1 cellular context compared by ENCODE assay signal in genomic region chr17:34981538-34982241, GRCh38.
TF ChIP-seq lines count a peak whose summit lies in the region.

No MANE protein-coding gene starts in this region.

TF ChIP-seq in HEK293, 187 proteins besides CTCF, POLR2A, EP300 and RAD21 (continued from another document and continues in another):
- TF ChIP-seq, protein P1, sequence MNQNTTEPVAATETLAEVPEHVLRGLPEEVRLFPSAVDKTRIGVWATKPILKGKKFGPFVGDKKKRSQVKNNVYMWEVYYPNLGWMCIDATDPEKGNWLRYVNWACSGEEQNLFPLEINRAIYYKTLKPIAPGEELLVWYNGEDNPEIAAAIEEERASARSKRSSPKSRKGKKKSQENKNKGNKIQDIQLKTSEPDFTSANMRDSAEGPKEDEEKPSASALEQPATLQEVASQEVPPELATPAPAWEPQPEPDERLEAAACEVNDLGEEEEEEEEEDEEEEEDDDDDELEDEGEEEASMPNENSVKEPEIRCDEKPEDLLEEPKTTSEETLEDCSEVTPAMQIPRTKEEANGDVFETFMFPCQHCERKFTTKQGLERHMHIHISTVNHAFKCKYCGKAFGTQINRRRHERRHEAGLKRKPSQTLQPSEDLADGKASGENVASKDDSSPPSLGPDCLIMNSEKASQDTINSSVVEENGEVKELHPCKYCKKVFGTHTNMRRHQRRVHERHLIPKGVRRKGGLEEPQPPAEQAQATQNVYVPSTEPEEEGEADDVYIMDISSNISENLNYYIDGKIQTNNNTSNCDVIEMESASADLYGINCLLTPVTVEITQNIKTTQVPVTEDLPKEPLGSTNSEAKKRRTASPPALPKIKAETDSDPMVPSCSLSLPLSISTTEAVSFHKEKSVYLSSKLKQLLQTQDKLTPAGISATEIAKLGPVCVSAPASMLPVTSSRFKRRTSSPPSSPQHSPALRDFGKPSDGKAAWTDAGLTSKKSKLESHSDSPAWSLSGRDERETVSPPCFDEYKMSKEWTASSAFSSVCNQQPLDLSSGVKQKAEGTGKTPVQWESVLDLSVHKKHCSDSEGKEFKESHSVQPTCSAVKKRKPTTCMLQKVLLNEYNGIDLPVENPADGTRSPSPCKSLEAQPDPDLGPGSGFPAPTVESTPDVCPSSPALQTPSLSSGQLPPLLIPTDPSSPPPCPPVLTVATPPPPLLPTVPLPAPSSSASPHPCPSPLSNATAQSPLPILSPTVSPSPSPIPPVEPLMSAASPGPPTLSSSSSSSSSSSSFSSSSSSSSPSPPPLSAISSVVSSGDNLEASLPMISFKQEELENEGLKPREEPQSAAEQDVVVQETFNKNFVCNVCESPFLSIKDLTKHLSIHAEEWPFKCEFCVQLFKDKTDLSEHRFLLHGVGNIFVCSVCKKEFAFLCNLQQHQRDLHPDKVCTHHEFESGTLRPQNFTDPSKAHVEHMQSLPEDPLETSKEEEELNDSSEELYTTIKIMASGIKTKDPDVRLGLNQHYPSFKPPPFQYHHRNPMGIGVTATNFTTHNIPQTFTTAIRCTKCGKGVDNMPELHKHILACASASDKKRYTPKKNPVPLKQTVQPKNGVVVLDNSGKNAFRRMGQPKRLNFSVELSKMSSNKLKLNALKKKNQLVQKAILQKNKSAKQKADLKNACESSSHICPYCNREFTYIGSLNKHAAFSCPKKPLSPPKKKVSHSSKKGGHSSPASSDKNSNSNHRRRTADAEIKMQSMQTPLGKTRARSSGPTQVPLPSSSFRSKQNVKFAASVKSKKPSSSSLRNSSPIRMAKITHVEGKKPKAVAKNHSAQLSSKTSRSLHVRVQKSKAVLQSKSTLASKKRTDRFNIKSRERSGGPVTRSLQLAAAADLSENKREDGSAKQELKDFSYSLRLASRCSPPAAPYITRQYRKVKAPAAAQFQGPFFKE (tag by site-specific recombination; IDR thresholded peaks at IDR 0.05; ENCODE audit: borderline replicate concordance), result no peak
- TF ChIP-seq ZNF580 (tag by site-specific recombination; IDR thresholded peaks at IDR 0.05), result peak; percentile 99
- peak; percentile 90 for TF ChIP-seq ZNF423 (tag by site-specific recombination; IDR thresholded peaks at IDR 0.05)
- TF ChIP-seq ZBTB48 (tag by site-specific recombination; IDR thresholded peaks at IDR 0.05), result no peak
- TF ChIP-seq ZNF404 (tag by site-specific recombination; IDR thresholded peaks at IDR 0.05), result no peak
- TF ChIP-seq ZNF596 (tag by site-specific recombination; IDR thresholded peaks at IDR 0.05), result peak; percentile 84
- TF ChIP-seq GFI1B (tag by site-specific recombination; IDR thresholded peaks at IDR 0.05), result peak; percentile 99
- TF ChIP-seq ZNF362 (tag by site-specific recombination; IDR thresholded peaks at IDR 0.05), result peak; percentile 40; the same call in 1 of the 2 replicates
- TF ChIP-seq SETDB1 (IDR thresholded peaks at IDR 0.05; ENCODE audit: insufficient read length, low read length), result no peak
- TF ChIP-seq ZNF768 (tag by site-specific recombination; IDR thresholded peaks at IDR 0.05), result no peak; the same call in 1 of the 2 replicates
- TF ChIP-seq, protein P2, sequence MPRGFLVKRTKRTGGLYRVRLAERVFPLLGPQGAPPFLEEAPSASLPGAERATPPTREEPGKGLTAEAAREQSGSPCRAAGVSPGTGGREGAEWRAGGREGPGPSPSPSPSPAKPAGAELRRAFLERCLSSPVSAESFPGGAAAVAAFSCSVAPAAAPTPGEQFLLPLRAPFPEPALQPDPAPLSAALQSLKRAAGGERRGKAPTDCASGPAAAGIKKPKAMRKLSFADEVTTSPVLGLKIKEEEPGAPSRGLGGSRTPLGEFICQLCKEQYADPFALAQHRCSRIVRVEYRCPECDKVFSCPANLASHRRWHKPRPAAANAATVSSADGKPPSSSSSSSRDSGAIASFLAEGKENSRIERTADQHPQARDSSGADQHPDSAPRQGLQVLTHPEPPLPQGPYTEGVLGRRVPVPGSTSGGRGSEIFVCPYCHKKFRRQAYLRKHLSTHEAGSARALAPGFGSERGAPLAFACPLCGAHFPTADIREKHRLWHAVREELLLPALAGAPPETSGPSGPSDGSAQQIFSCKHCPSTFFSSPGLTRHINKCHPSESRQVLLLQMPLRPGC (tag by site-specific recombination; IDR thresholded peaks at IDR 0.05), result peak; percentile 100
- peak; percentile 90 for TF ChIP-seq ZNF10 (tag by site-specific recombination; IDR thresholded peaks at IDR 0.05)
- no peak for TF ChIP-seq ZNF555 (tag by site-specific recombination; conservative IDR thresholded peaks at IDR 0.05)
- TF ChIP-seq SCRT2 (tag by site-specific recombination; IDR thresholded peaks at IDR 0.05), result peak; percentile 87
- TF ChIP-seq ZNF660 (tag by site-specific recombination; IDR thresholded peaks at IDR 0.05), result peak; percentile 78; the same call in 1 of the 2 replicates
- TF ChIP-seq, protein P3, sequence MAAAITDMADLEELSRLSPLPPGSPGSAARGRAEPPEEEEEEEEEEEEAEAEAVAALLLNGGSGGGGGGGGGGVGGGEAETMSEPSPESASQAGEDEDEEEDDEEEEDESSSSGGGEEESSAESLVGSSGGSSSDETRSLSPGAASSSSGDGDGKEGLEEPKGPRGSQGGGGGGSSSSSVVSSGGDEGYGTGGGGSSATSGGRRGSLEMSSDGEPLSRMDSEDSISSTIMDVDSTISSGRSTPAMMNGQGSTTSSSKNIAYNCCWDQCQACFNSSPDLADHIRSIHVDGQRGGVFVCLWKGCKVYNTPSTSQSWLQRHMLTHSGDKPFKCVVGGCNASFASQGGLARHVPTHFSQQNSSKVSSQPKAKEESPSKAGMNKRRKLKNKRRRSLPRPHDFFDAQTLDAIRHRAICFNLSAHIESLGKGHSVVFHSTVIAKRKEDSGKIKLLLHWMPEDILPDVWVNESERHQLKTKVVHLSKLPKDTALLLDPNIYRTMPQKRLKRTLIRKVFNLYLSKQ (tag by site-specific recombination; IDR thresholded peaks at IDR 0.05; ENCODE audit: borderline replicate concordance), result peak; percentile 68; the same call in 1 of the 2 replicates
- TF ChIP-seq, protein P4, sequence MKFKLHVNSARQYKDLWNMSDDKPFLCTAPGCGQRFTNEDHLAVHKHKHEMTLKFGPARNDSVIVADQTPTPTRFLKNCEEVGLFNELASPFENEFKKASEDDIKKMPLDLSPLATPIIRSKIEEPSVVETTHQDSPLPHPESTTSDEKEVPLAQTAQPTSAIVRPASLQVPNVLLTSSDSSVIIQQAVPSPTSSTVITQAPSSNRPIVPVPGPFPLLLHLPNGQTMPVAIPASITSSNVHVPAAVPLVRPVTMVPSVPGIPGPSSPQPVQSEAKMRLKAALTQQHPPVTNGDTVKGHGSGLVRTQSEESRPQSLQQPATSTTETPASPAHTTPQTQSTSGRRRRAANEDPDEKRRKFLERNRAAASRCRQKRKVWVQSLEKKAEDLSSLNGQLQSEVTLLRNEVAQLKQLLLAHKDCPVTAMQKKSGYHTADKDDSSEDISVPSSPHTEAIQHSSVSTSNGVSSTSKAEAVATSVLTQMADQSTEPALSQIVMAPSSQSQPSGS (tag by site-specific recombination; IDR thresholded peaks at IDR 0.05; ENCODE audit: low read depth), result peak; percentile 97
- peak; percentile 92 for TF ChIP-seq WT1 (tag by site-specific recombination; IDR thresholded peaks at IDR 0.05)
- no peak for TF ChIP-seq KLF1 (tag by site-specific recombination; IDR thresholded peaks at IDR 0.05)
- TF ChIP-seq REST (tag by site-specific recombination; IDR thresholded peaks at IDR 0.05), result peak; percentile 43; the same call in 1 of the 2 replicates
- no peak for TF ChIP-seq ZNF155 (tag by site-specific recombination; IDR thresholded peaks at IDR 0.05)
- TF ChIP-seq ZSCAN30 (tag by site-specific recombination; IDR thresholded peaks at IDR 0.05), result peak; percentile 98
- TF ChIP-seq, protein P5, sequence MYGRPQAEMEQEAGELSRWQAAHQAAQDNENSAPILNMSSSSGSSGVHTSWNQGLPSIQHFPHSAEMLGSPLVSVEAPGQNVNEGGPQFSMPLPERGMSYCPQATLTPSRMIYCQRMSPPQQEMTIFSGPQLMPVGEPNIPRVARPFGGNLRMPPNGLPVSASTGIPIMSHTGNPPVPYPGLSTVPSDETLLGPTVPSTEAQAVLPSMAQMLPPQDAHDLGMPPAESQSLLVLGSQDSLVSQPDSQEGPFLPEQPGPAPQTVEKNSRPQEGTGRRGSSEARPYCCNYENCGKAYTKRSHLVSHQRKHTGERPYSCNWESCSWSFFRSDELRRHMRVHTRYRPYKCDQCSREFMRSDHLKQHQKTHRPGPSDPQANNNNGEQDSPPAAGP (tag by site-specific recombination; IDR thresholded peaks at IDR 0.05), result peak; percentile 87; the same call in 1 of the 2 replicates
- no peak for TF ChIP-seq ZNF140 (tag by site-specific recombination; IDR thresholded peaks at IDR 0.05)
- peak; percentile 90 for TF ChIP-seq ZNF184 (tag by site-specific recombination; IDR thresholded peaks at IDR 0.05)
- TF ChIP-seq MEIS1 (CRISPR knock-in tag; IDR thresholded peaks at IDR 0.05; ENCODE audit: borderline replicate concordance), result no peak
- TF ChIP-seq PRDM1 (tag by site-specific recombination; IDR thresholded peaks at IDR 0.05), result no peak
- no peak for TF ChIP-seq HOXA7 (CRISPR knock-in tag; IDR thresholded peaks at IDR 0.05; ENCODE audit: borderline replicate concordance)
- TF ChIP-seq ZNF548 (tag by site-specific recombination; IDR thresholded peaks at IDR 0.05), result no peak
- TF ChIP-seq OVOL3 (tag by site-specific recombination; IDR thresholded peaks at IDR 0.05), result peak; percentile 97
- TF ChIP-seq ZFP37 (tag by site-specific recombination; IDR thresholded peaks at IDR 0.05), result no peak
- no peak for TF ChIP-seq ZNF837 (tag by site-specific recombination; IDR thresholded peaks at IDR 0.05)
- TF ChIP-seq, protein P6, sequence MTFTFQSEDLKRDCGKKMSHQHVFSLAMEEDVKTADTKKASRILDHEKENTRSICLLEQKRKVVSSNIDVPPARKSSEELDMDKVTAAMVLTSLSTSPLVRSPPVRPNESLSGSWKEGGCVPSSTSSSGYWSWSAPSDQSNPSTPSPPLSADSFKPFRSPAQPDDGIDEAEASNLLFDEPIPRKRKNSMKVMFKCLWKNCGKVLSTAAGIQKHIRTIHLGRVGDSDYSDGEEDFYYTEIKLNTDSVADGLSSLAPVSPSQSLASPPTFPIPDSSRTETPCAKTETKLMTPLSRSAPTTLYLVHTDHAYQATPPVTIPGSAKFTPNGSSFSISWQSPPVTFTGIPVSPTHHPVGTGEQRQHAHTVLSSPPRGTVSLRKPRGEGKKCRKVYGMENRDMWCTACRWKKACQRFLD (tag by site-specific recombination; IDR thresholded peaks at IDR 0.05), result no peak
- peak; percentile 99 for TF ChIP-seq ZNF488 (tag by site-specific recombination; IDR thresholded peaks at IDR 0.05)
- peak; percentile 99 for TF ChIP-seq ZNF24 (tag by site-specific recombination; IDR thresholded peaks at IDR 0.05)
- TF ChIP-seq ZNF37A (tag by site-specific recombination; IDR thresholded peaks at IDR 0.05), result 0 out of 2 replicates have a peak, but pooled peaks have one; percentile 7
- peak; percentile 95 for TF ChIP-seq ZBTB1 (tag by site-specific recombination; IDR thresholded peaks at IDR 0.05)
- peak; percentile 76 for TF ChIP-seq ZNF692 (tag by site-specific recombination; IDR thresholded peaks at IDR 0.05)
- peak; percentile 58 for TF ChIP-seq SP3 (tag by site-specific recombination; IDR thresholded peaks at IDR 0.05)
